Comparison of ENCODE assay signal across 21 cellular contexts in the genomic region with DNA sequence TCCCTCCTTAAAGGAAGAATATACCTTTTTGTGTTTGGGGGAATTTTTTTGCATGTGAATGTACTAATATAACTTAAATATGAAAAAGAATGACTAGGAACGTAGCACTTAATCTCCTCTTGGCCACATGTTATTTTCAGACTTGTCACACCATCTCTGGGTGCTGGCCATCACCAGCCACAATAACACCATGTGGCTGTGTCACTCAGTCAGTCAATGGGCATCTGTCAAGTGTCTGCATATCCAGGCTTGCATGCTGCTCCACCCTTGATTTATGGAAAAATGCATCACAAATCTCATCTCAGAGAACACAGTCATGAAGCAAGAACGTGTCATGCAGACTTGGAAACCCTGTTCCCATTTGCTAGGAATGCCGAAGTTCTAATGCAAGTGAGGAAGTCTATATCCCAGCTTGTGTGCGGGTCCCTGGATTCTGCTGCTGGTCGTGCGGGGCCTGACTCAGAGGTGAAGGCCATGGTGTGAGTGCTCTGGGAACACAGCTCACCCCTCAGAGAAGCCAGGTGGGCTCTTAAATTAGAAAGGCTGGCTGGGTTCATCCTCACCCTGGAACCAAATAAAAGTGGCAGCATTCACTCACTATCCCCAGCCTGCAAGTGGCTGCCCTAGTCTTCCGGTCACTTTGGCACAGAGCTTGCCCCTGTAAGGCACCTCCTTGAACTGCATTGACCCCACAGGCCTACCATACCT.
"Had no signal": no experiment of that assay in that cellular context is flagged by ENCODE, and none has a peak within 500 bp of the region (broad histone marks: within the 10 kb centered on the region; RNA-seq: fewer than 3 reads in every experiment).

No MANE protein-coding gene starts in this region.

- DNase-seq: dermis blood vessel endothelial cell; effector memory CD4-positive, alpha-beta T cell; foreskin fibroblast; gastrocnemius medialis; mucosa of descending colon; naive thymus-derived CD8-positive, alpha-beta T cell; right cardiac atrium; stimulated activated CD4-positive, alpha-beta T cell treated with anti-CD3 and anti-CD28 coated beads, Interleukin-2, amount 100 ng/mL, for 24 hours; stimulated activated CD4-positive, alpha-beta T cell treated with anti-CD3 and anti-CD28 coated beads, Interleukin-4, amount 100 ng/mL, for 24 hours; stimulated activated naive CD4-positive, alpha-beta T cell treated with Interleukin-2 at 50 U/mL for 16 hours; substantia nigra; testis; tibial artery; upper lobe of left lung had no signal

- H3K36me3 ChIP-seq: gastrocnemius medialis, prostate gland, tibial artery, upper lobe of left lung had no signal

- ATAC-seq: mucosa of descending colon; naive thymus-derived CD8-positive, alpha-beta T cell; right cardiac atrium; stimulated activated effector memory CD8-positive, alpha-beta T cell treated with anti-CD3 and anti-CD28 coated beads, Interleukin-12 subunit alpha, Interleukin-12 subunit beta, amount 100 ng/mL, for 72 hours had no signal

- H3K27ac ChIP-seq: coronary artery, prostate gland, testis, tibial artery, upper lobe of left lung had no signal

- H3K9me3 Mint-ChIP-seq: memory B cell; naive thymus-derived CD8-positive, alpha-beta T cell; stimulated activated effector memory CD8-positive, alpha-beta T cell treated with anti-CD3 and anti-CD28 coated beads, Interleukin-12 subunit alpha, Interleukin-12 subunit beta, amount 100 ng/mL, for 72 hours had no signal

- H3K27me3 ChIP-seq: gastrocnemius medialis, testis, tibial artery, upper lobe of left lung had no signal

- H3K4me3 Mint-ChIP-seq: memory B cell; mesothelial cell of epicardium; naive thymus-derived CD8-positive, alpha-beta T cell; neural crest cell; stimulated activated effector memory CD8-positive, alpha-beta T cell treated with anti-CD3 and anti-CD28 coated beads, Interleukin-12 subunit alpha, Interleukin-12 subunit beta, amount 100 ng/mL, for 72 hours had no signal

- H3K9me3 ChIP-seq: gastrocnemius medialis, mucosa of descending colon, prostate gland, testis, tibial artery, upper lobe of left lung had no signal

- H3K4me1 Mint-ChIP-seq: neural crest cell had no signal

- H3K4me3 ChIP-seq: coronary artery, gastrocnemius medialis, lung, mucosa of descending colon, prostate gland, testis, tibial artery, upper lobe of left lung had no signal

- H3K4me1 ChIP-seq: prostate gland, tibial artery had no signal

- H3K27ac Mint-ChIP-seq: memory B cell; mesothelial cell of epicardium; naive thymus-derived CD8-positive, alpha-beta T cell; stimulated activated effector memory CD8-positive, alpha-beta T cell treated with anti-CD3 and anti-CD28 coated beads, Interleukin-12 subunit alpha, Interleukin-12 subunit beta, amount 100 ng/mL, for 72 hours had no signal

- H3K36me3 Mint-ChIP-seq: mesothelial cell of epicardium; naive thymus-derived CD8-positive, alpha-beta T cell; stimulated activated effector memory CD8-positive, alpha-beta T cell treated with anti-CD3 and anti-CD28 coated beads, Interleukin-12 subunit alpha, Interleukin-12 subunit beta, amount 100 ng/mL, for 72 hours had no signal
